In genomic region chr14:25944020-25944419, GRCh38 we compare ENCODE assay signal across 25 cellular contexts.
"Had no signal": no experiment of that assay in that cellular context is flagged by ENCODE, and none has a peak within 500 bp of the region (broad histone marks: within the 10 kb centered on the region; RNA-seq: fewer than 3 reads in every experiment).

No MANE protein-coding gene starts in this region.

- H3K4me1 Mint-ChIP-seq: activated naive CD8-positive, alpha-beta T cell treated with anti-CD3 and anti-CD28 coated beads for 36 hours; central memory CD8-positive, alpha-beta T cell; stimulated activated naive B cell treated with anti-CD40 and anti-IgM and Interleukin-4, amounts not matched to agents 10 μg/mL and 1 μg/mL and 100 μg/mL, for 72 hours had no signal

- H3K27ac Mint-ChIP-seq: activated naive CD8-positive, alpha-beta T cell treated with anti-CD3 and anti-CD28 coated beads for 36 hours; activated T-cell treated with anti-CD3 and anti-CD28 coated beads, Interleukin-2, amount 50 U/mL, for 24 hours; activated T-helper 2 cell treated with anti-CD3 and anti-CD28 coated beads, Interferon-gamma antibody, Interleukin-2, Interleukin-4, amounts not matched to agents 10 μg/mL and 5 μg/mL and 100 μg/mL, durations not matched to agents 14 hours and 24 hours and 36 hours; effector memory CD8-positive, alpha-beta T cell; natural killer cell treated with Interleukin-12 subunit alpha and Interleukin-12 subunit beta and Interleukin-15 and Interleukin-18, amount 100 ng/mL, for 72 hours; stimulated activated naive B cell treated with anti-CD40 and anti-IgM and Interleukin-4, amounts not matched to agents 10 μg/mL and 1 μg/mL and 100 μg/mL, for 72 hours had no signal

- DNase-seq: activated CD4-positive, alpha-beta T cell treated with anti-CD3 and anti-CD28 coated beads for 1 hour; activated CD4-positive, alpha-beta T cell treated with anti-CD3 and anti-CD28 coated beads, Interleukin-2, amount 50 U/mL, for 4 hours; activated CD8-positive, alpha-beta memory T cell treated with anti-CD3 and anti-CD28 coated beads for 24 hours; activated CD8-positive, alpha-beta memory T cell treated with anti-CD3 and anti-CD28 coated beads, Interleukin-2, amount 50 U/mL, for 4 hours; activated naive CD4-positive, alpha-beta T cell; activated naive CD8-positive, alpha-beta T cell treated with anti-CD3 and anti-CD28 coated beads for 36 hours; activated T-cell treated with anti-CD3 and anti-CD28 coated beads, Interleukin-2, amount 50 U/mL, for 24 hours; colonic mucosa; dorsolateral prefrontal cortex; effector memory CD8-positive, alpha-beta T cell; esophagus squamous epithelium; gastrocnemius medialis; hypothalamus; left ventricle myocardium superior; mammary epithelial cell; stimulated activated CD4-positive, alpha-beta T cell treated with anti-CD3 and anti-CD28 coated beads, Interleukin-2, amount 100 ng/mL, for 48 hours; stimulated activated CD8-positive, alpha-beta memory T cell treated with anti-CD3 and anti-CD28 coated beads, Interleukin-4, amount 100 ng/mL, for 48 hours; stimulated activated naive B cell treated with anti-CD40 and anti-IgM and Interleukin-4, amounts not matched to agents 10 μg/mL and 1 μg/mL and 100 μg/mL, for 72 hours; testis; trophoblast cell had no signal

- H3K27me3 ChIP-seq: breast epithelium, colonic mucosa, dorsolateral prefrontal cortex, esophagus squamous epithelium, gastrocnemius medialis, testis, vagina had no signal

- H3K9me3 Mint-ChIP-seq: stimulated activated naive B cell treated with anti-CD40 and anti-IgM and Interleukin-4, amounts not matched to agents 10 μg/mL and 1 μg/mL and 100 μg/mL, for 72 hours had no signal

- H3K9me3 ChIP-seq: breast epithelium, colonic mucosa, esophagus squamous epithelium, gastrocnemius medialis, testis, vagina had no signal

- H3K27me3 Mint-ChIP-seq: activated naive CD8-positive, alpha-beta T cell treated with anti-CD3 and anti-CD28 coated beads for 36 hours; activated T-cell treated with anti-CD3 and anti-CD28 coated beads, Interleukin-2, amount 50 U/mL, for 24 hours; central memory CD8-positive, alpha-beta T cell; effector memory CD8-positive, alpha-beta T cell; natural killer cell treated with Interleukin-12 subunit alpha and Interleukin-12 subunit beta and Interleukin-15 and Interleukin-18, amount 100 ng/mL, for 72 hours; stimulated activated naive B cell treated with anti-CD40 and anti-IgM and Interleukin-4, amounts not matched to agents 10 μg/mL and 1 μg/mL and 100 μg/mL, for 72 hours had no signal

- H3K4me3 Mint-ChIP-seq: activated naive CD8-positive, alpha-beta T cell treated with anti-CD3 and anti-CD28 coated beads for 36 hours; activated T-cell treated with anti-CD3 and anti-CD28 coated beads, Interleukin-2, amount 50 U/mL, for 24 hours; central memory CD8-positive, alpha-beta T cell; effector memory CD8-positive, alpha-beta T cell; natural killer cell treated with Interleukin-12 subunit alpha and Interleukin-12 subunit beta and Interleukin-15 and Interleukin-18, amount 100 ng/mL, for 72 hours; stimulated activated naive B cell treated with anti-CD40 and anti-IgM and Interleukin-4, amounts not matched to agents 10 μg/mL and 1 μg/mL and 100 μg/mL, for 72 hours had no signal

- H3K27ac ChIP-seq: breast epithelium, colonic mucosa, esophagus squamous epithelium, gastrocnemius medialis, testis, vagina had no signal

- H3K36me3 ChIP-seq: breast epithelium, colonic mucosa, esophagus squamous epithelium, gastrocnemius medialis, vagina had no signal

- H3K36me3 Mint-ChIP-seq: activated naive CD8-positive, alpha-beta T cell treated with anti-CD3 and anti-CD28 coated beads for 36 hours; natural killer cell treated with Interleukin-12 subunit alpha and Interleukin-12 subunit beta and Interleukin-15 and Interleukin-18, amount 100 ng/mL, for 72 hours; stimulated activated naive B cell treated with anti-CD40 and anti-IgM and Interleukin-4, amounts not matched to agents 10 μg/mL and 1 μg/mL and 100 μg/mL, for 72 hours had no signal

- H3K4me1 ChIP-seq: breast epithelium, colonic mucosa, esophagus squamous epithelium, gastrocnemius medialis, testis, vagina had no signal

- ATAC-seq: effector memory CD8-positive, alpha-beta T cell; gastrocnemius medialis; left ventricle myocardium superior; natural killer cell treated with Interleukin-12 subunit alpha and Interleukin-12 subunit beta and Interleukin-15 and Interleukin-18, amount 100 ng/mL, for 72 hours; stimulated activated naive B cell treated with anti-CD40 and anti-IgM and Interleukin-4, amounts not matched to agents 10 μg/mL and 1 μg/mL and 100 μg/mL, for 72 hours had no signal

- H3K4me3 ChIP-seq: breast epithelium, colonic mucosa, esophagus squamous epithelium, gastrocnemius medialis, testis, vagina had no signal
